8 cellular contexts compared by ENCODE assay signal in the genomic region with DNA sequence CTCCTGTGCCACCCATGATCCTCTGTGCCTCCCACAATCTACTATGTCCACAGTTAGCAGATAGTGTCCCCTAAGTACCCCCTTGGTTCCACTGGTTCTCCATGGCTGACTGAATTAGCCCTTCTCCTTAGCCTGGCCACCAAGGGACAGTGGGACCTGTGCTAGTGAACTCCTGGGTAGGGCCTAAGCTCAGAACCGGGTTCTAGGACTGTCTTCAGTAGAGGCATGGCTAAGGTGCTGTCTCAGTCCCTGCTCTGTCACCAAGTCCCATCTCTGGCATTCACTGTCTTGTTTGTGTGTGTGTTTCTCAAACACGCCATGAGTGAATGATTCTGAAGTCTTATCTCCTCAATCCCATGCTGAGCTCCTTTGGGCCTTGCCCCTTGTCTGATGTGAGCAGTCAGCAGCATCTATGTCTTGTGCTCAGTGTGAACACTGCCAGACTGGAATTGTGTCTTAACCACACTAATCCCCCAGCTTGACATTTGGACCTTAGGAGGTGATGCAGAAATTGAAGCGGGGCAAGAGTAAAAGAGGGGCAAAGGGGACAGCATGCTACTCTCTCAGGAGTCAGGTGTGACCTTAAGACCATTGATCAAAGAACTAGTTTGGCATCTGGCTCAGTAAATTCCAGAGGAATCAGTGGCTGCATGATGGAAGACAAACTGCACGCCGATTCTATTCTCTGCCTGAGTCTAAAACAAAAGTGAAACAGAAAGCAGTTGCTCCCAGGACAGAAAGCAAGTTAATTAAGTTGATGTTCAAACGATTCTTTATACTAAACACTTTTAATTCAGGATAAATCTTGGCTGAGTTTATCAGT.
A peak's percentile ranks its signal among the peaks of the same experiment; 100 is the strongest.
DNase-seq lines count a peak whose midpoint lies in the region; ATAC-seq and TF ChIP-seq lines count a peak whose summit lies in the region.

No MANE protein-coding gene starts in this region.

- H3K36me3 ChIP-seq in BLaER1 treated with 17β-estradiol and CSF1 and Interleukin-3, amounts not matched to agents 10 nM and 100 nM, result no peaks in the 10 kb centered on the region
- no peaks in the 10 kb centered on the region for H3K36me3 ChIP-seq in colonic mucosa

- no peak for ATAC-seq in HG03565 (IDR thresholded peaks at IDR 0.05; ENCODE audit: unreplicated experiment)
- ATAC-seq in HG03095 (IDR thresholded peaks at IDR 0.05; ENCODE audit: unreplicated experiment), result no peak

- H3K4me3 Mint-ChIP-seq in neural crest cell, result no peak overlapping the region

- peak; percentile 29 for DNase-seq in HPDE6-E6E7 (ENCODE audit: extremely low spot score)
- no peak for DNase-seq in colonic mucosa
- no peak for DNase-seq in neural crest cell (ENCODE audit: low read depth, low spot score)
- no peak for DNase-seq in DMS53 treated with DMSO at 0.1 percent for 48 hours (lab: John Stamatoyannopoulos, UW; ENCODE audit: unreplicated experiment)
- no peak for DNase-seq in NCI-H526 treated with DMSO at 0.1 percent for 48 hours (lab: John Stamatoyannopoulos, UW)

- peak overlapping the region in 8 of 10 experiments; percentile 3 to 42 (median 26); a peak in 13 of 20 replicates for H3K4me3 ChIP-seq in BLaER1 treated with 17β-estradiol and CSF1 and Interleukin-3, amounts not matched to agents 10 nM and 100 nM
- H3K4me3 ChIP-seq in colonic mucosa, result peak overlapping the region; percentile 9

- H3K27me3 Mint-ChIP-seq in neural crest cell (ENCODE audit: low read depth), result no peaks in the 10 kb centered on the region

- no peaks in the 10 kb centered on the region for H3K36me3 Mint-ChIP-seq in neural crest cell (ENCODE audit: low read depth)

- H3K9me3 ChIP-seq in BLaER1 treated with 17β-estradiol and CSF1 and Interleukin-3, amounts not matched to agents 10 nM and 100 nM (replicated peaks in 1 of 11), result peaks cover 0 to 4% (median 0%) of the 10 kb centered on the region in 11 experiments; a peak in 2 of 22 replicates
- no peaks in the 10 kb centered on the region for H3K9me3 ChIP-seq in colonic mucosa

- H4K20me1 ChIP-seq in BLaER1 treated with 17β-estradiol and CSF1 and Interleukin-3, amounts not matched to agents 10 nM and 100 nM, result no peaks in the 10 kb centered on the region

- intact Hi-C loops in colonic mucosa (cut with DNase I), result no loop called here

- H3K27ac Mint-ChIP-seq in neural crest cell (ENCODE audit: unreplicated experiment), result peak overlapping the region; percentile 80

- peak overlapping the region; percentile 62 to 78 (median 74) for H3K4me2 ChIP-seq in BLaER1 treated with 17β-estradiol and CSF1 and Interleukin-3, amounts not matched to agents 10 nM and 100 nM

- H3K9me3 Mint-ChIP-seq in neural crest cell, result peaks cover 7% of the 10 kb centered on the region

- H3K27ac ChIP-seq in BLaER1 treated with 17β-estradiol and CSF1 and Interleukin-3, amounts not matched to agents 10 nM and 100 nM, result peak overlapping the region in 9 of 11 experiments; percentile 30 to 74 (median 46); a peak in 15 of 22 replicates
- no peak overlapping the region for H3K27ac ChIP-seq in colonic mucosa

- no peaks in the 10 kb centered on the region for H3K27me3 ChIP-seq in BLaER1 treated with 17β-estradiol and CSF1 and Interleukin-3, amounts not matched to agents 10 nM and 100 nM
- H3K27me3 ChIP-seq in colonic mucosa, result no peaks in the 10 kb centered on the region

- TF ChIP-seq CTCF in colonic mucosa (IDR thresholded peaks at IDR 0.05) (no peak), neural crest cell (conservative IDR thresholded peaks at IDR 0.05) (no peak)

- peaks cover 8 to 18% (median 15%) of the 10 kb centered on the region in 10 experiments; a peak in 16 of 20 replicates for H3K4me1 ChIP-seq in BLaER1 treated with 17β-estradiol and CSF1 and Interleukin-3, amounts not matched to agents 10 nM and 100 nM
- H3K4me1 ChIP-seq in colonic mucosa, result peaks cover 4% of the 10 kb centered on the region

- peaks cover 6% of the 10 kb centered on the region for H3K4me1 Mint-ChIP-seq in neural crest cell

- H3K9ac ChIP-seq in BLaER1 treated with 17β-estradiol and CSF1 and Interleukin-3, amounts not matched to agents 10 nM and 100 nM, result peak overlapping the region in 9 of 11 experiments; percentile 2 to 66 (median 36); a peak in 12 of 22 replicates
- H3K9ac ChIP-seq in colonic mucosa (ENCODE audit: low read depth in 2 of 2, low read length in 2 of 2), result peak overlapping the region in 1 of 2 donors; percentile 55
